ENCODE assay signal across 9 cellular contexts in the genomic region with DNA sequence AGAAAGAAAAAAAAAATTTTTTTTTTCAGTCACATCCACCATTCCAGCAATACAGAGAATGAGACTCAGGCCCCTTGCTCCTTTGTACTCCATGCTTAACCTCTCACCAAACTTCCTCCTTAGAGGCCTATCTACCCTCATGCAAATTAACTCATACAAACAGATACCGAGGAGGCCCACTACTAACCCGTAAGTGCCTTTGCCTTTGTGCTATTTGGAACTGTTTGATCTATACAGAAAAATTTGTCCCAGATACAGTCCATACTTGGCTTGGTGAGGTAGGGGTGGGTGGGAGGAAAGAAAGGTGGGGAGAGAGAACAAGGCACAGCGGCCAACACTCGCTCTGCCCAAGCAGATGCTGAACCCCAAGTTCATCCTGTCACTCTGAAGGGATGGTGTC.
DNase-seq lines count a peak whose midpoint lies in the region; ATAC-seq, FAIRE-seq and TF ChIP-seq lines count a peak whose summit lies in the region.
"Had no signal": no experiment of that assay in that cellular context is flagged by ENCODE, and none has a peak within 500 bp of the region (broad histone marks: within the 10 kb centered on the region; RNA-seq: fewer than 3 reads in every experiment).

No MANE protein-coding gene starts in this region.

- H3K4me2 ChIP-seq in GM23248 (ENCODE audit: unreplicated experiment), result peak overlapping the region; percentile 26

- H3K4me1 ChIP-seq in GM23248 (ENCODE audit: insufficient read depth), result peaks cover 57% of the 10 kb centered on the region
- H3K4me1 ChIP-seq in mucosa of rectum (ENCODE audit: control insufficient read depth in 2 of 2, insufficient read depth in 2 of 2, low read length in 2 of 2), result peaks cover 11% of the 10 kb centered on the region in 2 donors
- no peaks in the 10 kb centered on the region for H3K4me1 ChIP-seq in psoas muscle

- in situ Hi-C loops in GM23248 (cut with MboI), result no loop called here

- no peaks in the 10 kb centered on the region for H3K27me3 ChIP-seq in GM23248 (replicated peaks; ENCODE audit: insufficient read depth)
- H3K27me3 ChIP-seq in mucosa of rectum (ENCODE audit: control insufficient read depth in 2 of 2, insufficient read depth in 2 of 2, low read length in 2 of 2), result no peaks in the 10 kb centered on the region
- no peaks in the 10 kb centered on the region for H3K27me3 ChIP-seq in psoas muscle (ENCODE audit: insufficient read depth in 3 of 3, low read length in 2 of 3)

- DNase-seq in GM18507 (ENCODE audit: extremely low spot score, insufficient read length, low read depth) (no peak), GM23248 (peak; percentile 13), NOMO-1 treated with DMSO at 0.1 percent for 48 hours (lab: John Stamatoyannopoulos, UW; ENCODE audit: unreplicated experiment) (peak; percentile 52), T-helper 1 cell (no peak), Right ventricle myocardium superior (no peak), psoas muscle (no peak)
- DNase-seq in activated effector memory CD4-positive, alpha-beta T cell treated with Interleukin-2 at 50 U/mL for 16 hours, result no peak

- H3K36me3 ChIP-seq in GM23248 (ENCODE audit: low read depth) (no peaks in the 10 kb centered on the region), mucosa of rectum (ENCODE audit: control insufficient read depth in 2 of 2, insufficient read depth in 2 of 2, low read length in 2 of 2) (no peaks in the 10 kb centered on the region), psoas muscle (ENCODE audit: insufficient read depth in 1 of 2, low read depth in 1 of 2) (no peaks in the 10 kb centered on the region)

- intact Hi-C loops in Right ventricle myocardium superior (cut with DNase I), result no loop called here
- intact Hi-C loops in psoas muscle (cut with DNase I), result no loop called here

- H3K4me3 ChIP-seq in GM23248 (no peak overlapping the region), mucosa of rectum (ENCODE audit: low read length in 2 of 2) (peak overlapping the region in 1 of 2 donors; percentile 37), psoas muscle (no peak overlapping the region)

- FAIRE-seq in GM18507 (lab: Jason Lieb, UNC), result peak; percentile 77
- FAIRE-seq: endometrium had no signal

- peak overlapping the region; percentile 55 for H3K27ac ChIP-seq in GM23248
- H3K27ac ChIP-seq in mucosa of rectum (ENCODE audit: low read depth in 2 of 2, low read length in 2 of 2), result peak overlapping the region; percentile 62 to 67
- no peak overlapping the region for H3K27ac ChIP-seq in psoas muscle

- H2AFZ ChIP-seq in GM23248, result no peak overlapping the region

- H3K9ac ChIP-seq in GM23248 (peak overlapping the region; percentile 26; the same call in 1 of the 2 replicates), mucosa of rectum (ENCODE audit: low read depth in 1 of 2, low read length in 2 of 2) (peak overlapping the region in 1 of 2 donors; percentile 6)

- TF ChIP-seq CTCF in psoas muscle (IDR thresholded peaks at IDR 0.05), result no peak

- peaks cover 25% of the 10 kb centered on the region for H3F3A ChIP-seq in GM23248 (ENCODE audit: insufficient read depth)

- no peaks in the 10 kb centered on the region for H3K9me2 ChIP-seq in GM23248 (ENCODE audit: insufficient read depth)

- H3K79me2 ChIP-seq in GM23248 (ENCODE audit: insufficient read depth), result no peaks in the 10 kb centered on the region

- H3K9me3 ChIP-seq in GM23248 (ENCODE audit: low read depth), result no peaks in the 10 kb centered on the region
- H3K9me3 ChIP-seq in mucosa of rectum (ENCODE audit: control insufficient read depth in 2 of 2, low read length in 2 of 2), result no peaks in the 10 kb centered on the region
- H3K9me3 ChIP-seq in psoas muscle, result no peaks in the 10 kb centered on the region

- 86 to 90% methylated on average over 4 of the region's 4 CpGs for whole genome bisulfite sequencing in GM23248 (ENCODE audit: low coverage in 1 of 2, low lambda C conversion rate in 2 of 2, missing lambda C conversion rate in 2 of 2), 2 experiments
- 93 to 96% (median 96%) methylated on average over 4 of the region's 4 CpGs for WGBS in psoas muscle, 3 donors

- ATAC-seq in Right ventricle myocardium superior (ENCODE audit: poor library complexity), result no peak
- ATAC-seq in psoas muscle, result no peak

- H4K20me1 ChIP-seq in GM23248 (ENCODE audit: insufficient read depth), result no peaks in the 10 kb centered on the region

Comparison
In these comparisons a context has a peak if more than half of its experiments do, and no peak if none do; other contexts are left out.
1. DNase-seq: peak in GM23248 (single experiment) and NOMO-1 treated with DMSO at 0.1 percent for 48 hours (single experiment); none in GM18507 (single experiment), T-helper 1 cell (0 of 5), activated effector memory CD4-positive, alpha-beta T cell treated with Interleukin-2 at 50 U/mL for 16 hours (single experiment), Right ventricle myocardium superior (single experiment) and psoas muscle (0 of 2).